ENCODE assay signal across 24 cellular contexts in genomic region chr4:32931475-32931874, GRCh38.
"Had no signal": no experiment of that assay in that cellular context is flagged by ENCODE, and none has a peak within 500 bp of the region (broad histone marks: within the 10 kb centered on the region; RNA-seq: fewer than 3 reads in every experiment).

No MANE protein-coding gene starts in this region.

- H3K27me3 Mint-ChIP-seq: effector memory CD8-positive, alpha-beta T cell; naive thymus-derived CD4-positive, alpha-beta T cell; progenitor cell of endocrine pancreas; stimulated activated naive CD8-positive, alpha-beta T cell treated with anti-CD3 and anti-CD28 coated beads, Interleukin-15, amount 100 ng/mL, for 72 hours had no signal

- H3K27me3 ChIP-seq: gastroesophageal sphincter, heart left ventricle, hepatocyte, neural progenitor cell, right lobe of liver, suprapubic skin, transverse colon, upper lobe of right lung, vagina had no signal

- H3K36me3 ChIP-seq: gastroesophageal sphincter, heart left ventricle, neural progenitor cell, right lobe of liver, suprapubic skin, transverse colon, upper lobe of right lung, vagina had no signal

- H3K4me3 ChIP-seq: gastroesophageal sphincter, heart left ventricle, hepatocyte, lung, neural progenitor cell, right lobe of liver, suprapubic skin, transverse colon, upper lobe of right lung, vagina had no signal

- H3K79me2 ChIP-seq: hepatocyte, parathyroid adenoma had no signal

- H3K4me1 ChIP-seq: heart left ventricle, neural progenitor cell, parathyroid adenoma, right lobe of liver, suprapubic skin, transverse colon, upper lobe of right lung, vagina had no signal

- H3K27ac Mint-ChIP-seq: effector memory CD8-positive, alpha-beta T cell; naive thymus-derived CD4-positive, alpha-beta T cell; nephron; neural progenitor cell; progenitor cell of endocrine pancreas; stimulated activated naive CD8-positive, alpha-beta T cell treated with anti-CD3 and anti-CD28 coated beads, Interleukin-15, amount 100 ng/mL, for 72 hours had no signal

- H3K9me3 ChIP-seq: gastroesophageal sphincter, heart left ventricle, right lobe of liver, suprapubic skin, transverse colon, upper lobe of right lung, vagina had no signal

- H3K36me3 Mint-ChIP-seq: naive thymus-derived CD4-positive, alpha-beta T cell; neural progenitor cell had no signal

- H3K4me1 Mint-ChIP-seq: naive thymus-derived CD4-positive, alpha-beta T cell; neural progenitor cell; stimulated activated naive CD8-positive, alpha-beta T cell treated with anti-CD3 and anti-CD28 coated beads, Interleukin-15, amount 100 ng/mL, for 72 hours had no signal

- H3K27ac ChIP-seq: gastroesophageal sphincter, heart left ventricle, hepatocyte, neural progenitor cell, parathyroid adenoma, right lobe of liver, suprapubic skin, transverse colon, upper lobe of right lung, vagina had no signal

- H3K4me2 ChIP-seq: hepatocyte, neural progenitor cell had no signal

- H3K4me3 Mint-ChIP-seq: effector memory CD8-positive, alpha-beta T cell; naive thymus-derived CD4-positive, alpha-beta T cell; nephron; neural progenitor cell; stimulated activated naive CD8-positive, alpha-beta T cell treated with anti-CD3 and anti-CD28 coated beads, Interleukin-15, amount 100 ng/mL, for 72 hours had no signal

- H2AFZ ChIP-seq: hepatocyte, neural progenitor cell, parathyroid adenoma had no signal

- H3K9me3 Mint-ChIP-seq: neural progenitor cell had no signal

- DNase-seq: cortex of kidney; effector memory CD8-positive, alpha-beta T cell; heart left ventricle; kidney; mesenchymal stem cell; midbrain; naive thymus-derived CD4-positive, alpha-beta T cell; right lobe of liver; small intestine; stimulated activated CD4-positive, alpha-beta T cell treated with anti-CD3 and anti-CD28 coated beads, Interleukin-15, amount 100 ng/mL, for 24 hours; stimulated activated CD4-positive, alpha-beta T cell treated with anti-CD3 and anti-CD28 coated beads, Interleukin-2, amount 100 ng/mL, for 48 hours; stimulated activated naive CD4-positive, alpha-beta T cell; stimulated activated naive CD8-positive, alpha-beta T cell treated with anti-CD3 and anti-CD28 coated beads, Interleukin-15, amount 100 ng/mL, for 72 hours; transverse colon; upper lobe of right lung had no signal

- H3K9ac ChIP-seq: neural progenitor cell, parathyroid adenoma had no signal
